In the genomic region with DNA sequence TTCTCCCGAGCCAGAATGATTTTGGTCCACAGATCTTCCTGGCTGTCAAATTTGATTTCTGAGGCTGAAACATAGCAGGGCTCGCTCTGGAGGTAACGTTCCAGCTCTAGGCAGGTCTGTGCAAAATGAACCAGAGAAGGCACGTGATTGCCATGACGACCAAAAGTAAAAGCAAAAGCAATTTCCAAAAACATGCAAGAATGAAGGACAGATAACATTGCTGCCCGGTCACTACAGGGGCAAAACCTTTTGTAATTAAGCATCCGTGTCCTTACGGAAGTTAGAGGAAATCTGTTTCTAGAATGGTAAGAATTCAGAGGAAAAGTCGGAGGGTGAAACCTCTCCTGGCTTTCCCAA, we compare ENCODE assay signal across 8 cellular contexts. TPM values are rescaled to one million over a fixed set of nuclear protein-coding genes. Genes with fewer than 3 reads are reported as not detected.
DNase-seq lines count a peak whose midpoint lies in the region; ATAC-seq and TF ChIP-seq lines count a peak whose summit lies in the region.

No MANE protein-coding gene starts in this region.

- H2AFZ ChIP-seq in Loucy (ENCODE audit: low read length) = no peak overlapping the region

- H3K4me3 ChIP-seq in AG04450 (ENCODE audit: low read depth, low read length) = peak overlapping the region; percentile 88
- H3K4me3 ChIP-seq in Loucy (ENCODE audit: low read length, poor library complexity, severe bottlenecking) = peak overlapping the region; percentile 89
- H3K4me3 ChIP-seq in mononuclear cell (ENCODE audit: low read length) = peak overlapping the region; percentile 92

- H3K4me3 Mint-ChIP-seq in MCF 10A (ENCODE audit: unreplicated experiment) = peak overlapping the region; percentile 96

- H3K36me3 ChIP-seq in Loucy (ENCODE audit: insufficient read depth, low read length) = peaks cover 46% of the 10 kb centered on the region

- TF ChIP-seq CTCF in AG04450 (IDR thresholded peaks at IDR 0.05; ENCODE audit: low read depth, low read length) (no peak), Loucy (conservative IDR thresholded peaks at IDR 0.05; ENCODE audit: low read length) (no peak), MCF 10A (IDR thresholded peaks at IDR 0.05; ENCODE audit: unreplicated experiment) (no peak)

- H3K27me3 ChIP-seq in AG04450 (ENCODE audit: control insufficient read depth, insufficient read depth, low read length) = no peaks in the 10 kb centered on the region
- no peaks in the 10 kb centered on the region for H3K27me3 ChIP-seq in Loucy (ENCODE audit: insufficient read depth, low read length, poor library complexity, severe bottlenecking)
- H3K27me3 ChIP-seq in mononuclear cell (ENCODE audit: insufficient read depth, low read length) = no peaks in the 10 kb centered on the region

- H3K27me3 Mint-ChIP-seq in MCF 10A (ENCODE audit: insufficient read depth, unreplicated experiment) = no peaks in the 10 kb centered on the region

- POLR2A ChIA-PET in AG04450 (lab: Yijun Ruan, JAX) = interaction anchor here (0.7 to 5.2 kb wide), 3 partner anchors 68 to 465 kb away, joined by 4 to 100 read pairs (median 4); no protein-coding TSS in a partner anchor
- POLR2A ChIA-PET in MCF 10A (lab: Yijun Ruan, JAX) = interaction anchor here (0.7 to 12.0 kb wide), 35 partner anchors 18 to 984 kb away, joined by 3 to 571 read pairs (median 7); no protein-coding TSS in a partner anchor

- peaks cover 77% of the 10 kb centered on the region for H3K79me2 ChIP-seq in Loucy (ENCODE audit: insufficient read depth, low read length)

- peak overlapping the region; percentile 92 for H3K4me2 ChIP-seq in Loucy (ENCODE audit: low read depth, low read length, poor library complexity, severe bottlenecking)

- H3K36me3 Mint-ChIP-seq in MCF 10A (ENCODE audit: insufficient read depth, unreplicated experiment) = peaks cover 96% of the 10 kb centered on the region

- H3K27ac Mint-ChIP-seq in MCF 10A (ENCODE audit: low read depth, unreplicated experiment) = peak overlapping the region; percentile 100

- intact Hi-C loops in MCF 10A (cut with micrococcal nuclease) = loop anchor here (1.0 to 5.0 kb wide), 4 partner anchors 66 to 989 kb away; no protein-coding TSS in a partner anchor

- peak overlapping the region; percentile 99 for H3K27ac ChIP-seq in AG04450 (ENCODE audit: low read depth, low read length)

- no peaks in the 10 kb centered on the region for H3K9me3 Mint-ChIP-seq in MCF 10A (ENCODE audit: unreplicated experiment)

- no peak for ATAC-seq in HG03175 (IDR thresholded peaks at IDR 0.05; ENCODE audit: unreplicated experiment)
- ATAC-seq in HG02678 (IDR thresholded peaks at IDR 0.05; ENCODE audit: unreplicated experiment) = no peak
- ATAC-seq in GM18861 (IDR thresholded peaks at IDR 0.05; ENCODE audit: unreplicated experiment) = no peak

- peaks cover 5% of the 10 kb centered on the region; the same call in 1 of the 2 replicates for H3F3A ChIP-seq in Loucy (ENCODE audit: low read depth)

- peak overlapping the region; percentile 96 for H3K9ac ChIP-seq in Loucy (ENCODE audit: low read depth, low read length, poor library complexity, severe bottlenecking)

- H3K4me1 ChIP-seq in Loucy (ENCODE audit: insufficient read depth, low read length, poor library complexity, severe bottlenecking) (peaks cover 62% of the 10 kb centered on the region), mononuclear cell (ENCODE audit: insufficient read depth, low read length) (peaks cover 61% of the 10 kb centered on the region)

- no peaks in the 10 kb centered on the region for H3K9me2 ChIP-seq in Loucy (replicated peaks; ENCODE audit: low read depth, low read length)

- peaks cover 61% of the 10 kb centered on the region for H4K20me1 ChIP-seq in Loucy (ENCODE audit: insufficient read depth, low read length, poor library complexity, severe bottlenecking)

- DNase-seq in AG04450 (ENCODE audit: low read depth, low spot score) (no peak), MCF 10A (ENCODE audit: unreplicated experiment) (peak; percentile 40), 8988T (no peak)

- CTCF ChIA-PET in AG04450 (lab: Charles Lee) (interaction anchor here (0.5 to 0.9 kb wide), 2 partner anchors 272 to 589 kb away, joined by 4 read pairs; no protein-coding TSS in a partner anchor), MCF 10A (lab: Yijun Ruan, JAX) (interaction anchor here (0.6 to 1.1 kb wide), 11 partner anchors 24 to 984 kb away, joined by 3 to 5 read pairs (median 3); no protein-coding TSS in a partner anchor)

- BruUV-seq in MCF 10A (replicated peaks; lab: Mats Ljungman, UMichigan) = no TSS peak

- H3K4me1 Mint-ChIP-seq in MCF 10A (ENCODE audit: insufficient read depth, unreplicated experiment) = peaks cover 38% of the 10 kb centered on the region

- H3K9me3 ChIP-seq in AG04450 (ENCODE audit: control insufficient read depth, insufficient read depth, low read length) (peaks cover 11% of the 10 kb centered on the region; the same call in 1 of the 2 replicates), Loucy (ENCODE audit: insufficient read depth, low read depth, low read length) (no peaks in the 10 kb centered on the region), mononuclear cell (ENCODE audit: low read depth, low read length) (no peaks in the 10 kb centered on the region)

RNA-seq across cellular contexts. Expression of a gene that starts 2.9 kb away (rescaled TPM):
- 46.1 and 47.2 TPM in 2 replicates for polyA plus RNA-seq in AG04450 (2011; rRNA removed)
- 243 and 375 TPM in 2 replicates for polyA minus RNA-seq in AG04450 (2011; rRNA and poly(A)+ RNA removed)
- total RNA-seq in MCF 10A (2022) = 253 and 282 TPM in 2 replicates
- 606 TPM for total RNA-seq in mononuclear cell
